In genomic region chr6:12020187-12020791, GRCh38 we compare ENCODE assay signal across 23 cellular contexts. TPM values are rescaled to one million over a fixed set of nuclear protein-coding genes. Genes with fewer than 3 reads are reported as not detected.
DNase-seq lines count a peak whose midpoint lies in the region; ATAC-seq lines count a peak whose summit lies in the region.
"Had no signal": no experiment of that assay in that cellular context is flagged by ENCODE, and none has a peak within 500 bp of the region (broad histone marks: within the 10 kb centered on the region; RNA-seq: fewer than 3 reads in every experiment).

No MANE protein-coding gene starts in this region.

- intact Hi-C loops in activated CD4-positive, alpha-beta memory T cell treated with anti-CD3 and anti-CD28 coated beads for 36 hours (cut with micrococcal nuclease): no loop called here
- intact Hi-C loops in CD4-positive, alpha-beta memory T cell (cut with micrococcal nuclease): no loop called here
- intact Hi-C loops in activated T-helper 1 cell treated with anti-CD3 and anti-CD28 coated beads, Interleukin-12 subunit alpha, Interleukin-12 subunit beta, Interleukin-2, Interleukin-4 antibody, amounts not matched to agents 30 ng/mL and 10 ng/mL and 1 ng/mL, durations not matched to agents 14 hours and 24 hours and 36 hours (cut with micrococcal nuclease): no loop called here

- ATAC-seq in naive thymus-derived CD8-positive, alpha-beta T cell: no peak
- ATAC-seq: SK-N-SH treated with all-trans-retinoic acid at 6 μM for 48 hours had no signal

- POLR2A ChIA-PET in activated CD4-positive, alpha-beta memory T cell treated with anti-CD3 and anti-CD28 coated beads for 36 hours (lab: Charles Lee): no interaction called here
- POLR2A ChIA-PET in activated CD4-positive, alpha-beta memory T cell treated with anti-CD3 and anti-CD28 coated beads, Interleukin-2, amount 10 ng/mL, durations not matched to agents 7 days and 5 days (lab: Charles Lee): no interaction called here
- POLR2A ChIA-PET in CD4-positive, alpha-beta memory T cell (lab: Charles Lee; ENCODE audit: partially characterized antibody): no interaction called here
- POLR2A ChIA-PET in naive thymus-derived CD8-positive, alpha-beta T cell (lab: Charles Lee): interaction anchor here (0.7 to 0.8 kb wide), 2 partner anchors 10 to 19 kb away, joined by 3 to 4 read pairs; no protein-coding TSS in a partner anchor

- H3K27ac Mint-ChIP-seq in activated CD4-positive, alpha-beta memory T cell treated with anti-CD3 and anti-CD28 coated beads for 36 hours: peak overlapping the region; percentile 33
- H3K27ac Mint-ChIP-seq in activated CD4-positive, alpha-beta memory T cell treated with anti-CD3 and anti-CD28 coated beads, Interleukin-2, amount 10 ng/mL, durations not matched to agents 7 days and 5 days: no peak overlapping the region
- H3K27ac Mint-ChIP-seq in CD4-positive, alpha-beta memory T cell: peak overlapping the region in 6 of 7 donors; percentile 7 to 62 (median 47)
- H3K27ac Mint-ChIP-seq in activated T-helper 1 cell treated with anti-CD3 and anti-CD28 coated beads, Interleukin-12 subunit alpha, Interleukin-12 subunit beta, Interleukin-2, Interleukin-4 antibody, amounts not matched to agents 30 ng/mL and 10 ng/mL and 1 ng/mL, durations not matched to agents 14 hours and 24 hours and 36 hours: no peak overlapping the region
- H3K27ac Mint-ChIP-seq in naive thymus-derived CD8-positive, alpha-beta T cell: peak overlapping the region; percentile 52 to 91 (median 76)
- H3K27ac Mint-ChIP-seq: brain; T-helper 2 cell treated with Interferon-gamma antibody and Interleukin-4, amounts not matched to agents 5 μg/mL and 100 μg/mL, for 36 hours had no signal

- H3K27ac ChIP-seq in CD4-positive, alpha-beta memory T cell (ENCODE audit: low read depth, low read length): no peak overlapping the region
- H3K27ac ChIP-seq: epithelial cell of prostate, neutrophil, prostate gland, VCaP had no signal

- H3K4me1 Mint-ChIP-seq in activated CD4-positive, alpha-beta memory T cell treated with anti-CD3 and anti-CD28 coated beads for 36 hours (ENCODE audit: low read depth): peaks cover 53% of the 10 kb centered on the region
- peaks cover 10% of the 10 kb centered on the region for H3K4me1 Mint-ChIP-seq in activated CD4-positive, alpha-beta memory T cell treated with anti-CD3 and anti-CD28 coated beads, Interleukin-2, amount 10 ng/mL, durations not matched to agents 7 days and 5 days
- H3K4me1 Mint-ChIP-seq in CD4-positive, alpha-beta memory T cell: peaks cover 27 to 53% (median 40%) of the 10 kb centered on the region in 4 donors
- H3K4me1 Mint-ChIP-seq in activated T-helper 1 cell treated with anti-CD3 and anti-CD28 coated beads, Interleukin-12 subunit alpha, Interleukin-12 subunit beta, Interleukin-2, Interleukin-4 antibody, amounts not matched to agents 30 ng/mL and 10 ng/mL and 1 ng/mL, durations not matched to agents 14 hours and 24 hours and 36 hours (ENCODE audit: low read depth): peaks cover 59% of the 10 kb centered on the region
- H3K4me1 Mint-ChIP-seq in naive thymus-derived CD8-positive, alpha-beta T cell: peaks cover 40 to 74% (median 72%) of the 10 kb centered on the region in 4 donors

- CTCF ChIA-PET in activated CD4-positive, alpha-beta memory T cell treated with anti-CD3 and anti-CD28 coated beads for 36 hours (lab: Charles Lee): no interaction called here
- CTCF ChIA-PET in activated CD4-positive, alpha-beta memory T cell treated with anti-CD3 and anti-CD28 coated beads, Interleukin-2, amount 10 ng/mL, durations not matched to agents 7 days and 5 days (lab: Charles Lee): interaction anchor here (0.8 kb wide), 1 partner anchor 11 kb away, joined by 4 read pairs; no protein-coding TSS in a partner anchor
- CTCF ChIA-PET in CD4-positive, alpha-beta memory T cell (lab: Charles Lee; ENCODE audit: partially characterized antibody): no interaction called here

- peaks cover 12% of the 10 kb centered on the region for H3K4me1 ChIP-seq in CD4-positive, alpha-beta memory T cell (ENCODE audit: insufficient read depth, low read length)
- H3K4me1 ChIP-seq: prostate gland had no signal

- no peaks in the 10 kb centered on the region for H3K9me3 Mint-ChIP-seq in activated CD4-positive, alpha-beta memory T cell treated with anti-CD3 and anti-CD28 coated beads for 36 hours
- H3K9me3 Mint-ChIP-seq in activated CD4-positive, alpha-beta memory T cell treated with anti-CD3 and anti-CD28 coated beads, Interleukin-2, amount 10 ng/mL, durations not matched to agents 7 days and 5 days: no peaks in the 10 kb centered on the region
- peaks cover 0 to 5% (median 0%) of the 10 kb centered on the region in 8 donors for H3K9me3 Mint-ChIP-seq in CD4-positive, alpha-beta memory T cell
- peaks cover 2% of the 10 kb centered on the region for H3K9me3 Mint-ChIP-seq in activated T-helper 1 cell treated with anti-CD3 and anti-CD28 coated beads, Interleukin-12 subunit alpha, Interleukin-12 subunit beta, Interleukin-2, Interleukin-4 antibody, amounts not matched to agents 30 ng/mL and 10 ng/mL and 1 ng/mL, durations not matched to agents 14 hours and 24 hours and 36 hours
- peaks cover 0 to 2% (median 0%) of the 10 kb centered on the region in 9 donors for H3K9me3 Mint-ChIP-seq in naive thymus-derived CD8-positive, alpha-beta T cell

- no peak overlapping the region for H3K4me3 ChIP-seq in CD4-positive, alpha-beta memory T cell (ENCODE audit: low read length in 2 of 2)
- H3K4me3 ChIP-seq: lung, prostate gland had no signal

- no peak for DNase-seq in activated CD4-positive, alpha-beta memory T cell treated with anti-CD3 and anti-CD28 coated beads for 36 hours
- DNase-seq in activated CD4-positive, alpha-beta memory T cell treated with anti-CD3 and anti-CD28 coated beads, Interleukin-2, amount 10 ng/mL, durations not matched to agents 7 days and 5 days: no peak
- DNase-seq in CD4-positive, alpha-beta memory T cell: no peak
- no peak for DNase-seq in activated T-helper 1 cell treated with anti-CD3 and anti-CD28 coated beads, Interleukin-12 subunit alpha, Interleukin-12 subunit beta, Interleukin-2, Interleukin-4 antibody, amounts not matched to agents 30 ng/mL and 10 ng/mL and 1 ng/mL, durations not matched to agents 14 hours and 24 hours and 36 hours (ENCODE audit: low spot score)
- no peak for DNase-seq in naive thymus-derived CD8-positive, alpha-beta T cell
- DNase-seq in SHP77 (lab: John Stamatoyannopoulos, UW) (no peak), DMS114 treated with DMSO at 0.1 percent for 48 hours (lab: John Stamatoyannopoulos, UW; ENCODE audit: unreplicated experiment) (no peak), inferior parietal cortex (ENCODE audit: extremely low spot score) (no peak)
- DNase-seq: activated CD4-positive, alpha-beta T cell treated with anti-CD3 and anti-CD28 coated beads, Interleukin-2, amount 50 U/mL, for 4 hours; DMS79; effector CD4-positive, alpha-beta T cell; GF-D8; head of caudate nucleus; NCI-H526 treated with DMSO at 0.1 percent for 48 hours; stimulated activated CD8-positive, alpha-beta memory T cell treated with anti-CD3 and anti-CD28 coated beads, Interleukin-4, amount 100 ng/mL, for 48 hours had no signal

- peaks cover 61% of the 10 kb centered on the region for H3K36me3 Mint-ChIP-seq in activated CD4-positive, alpha-beta memory T cell treated with anti-CD3 and anti-CD28 coated beads for 36 hours
- H3K36me3 Mint-ChIP-seq in activated CD4-positive, alpha-beta memory T cell treated with anti-CD3 and anti-CD28 coated beads, Interleukin-2, amount 10 ng/mL, durations not matched to agents 7 days and 5 days (ENCODE audit: low read depth): peaks cover 73% of the 10 kb centered on the region
- peaks cover 44% of the 10 kb centered on the region in 2 donors for H3K36me3 Mint-ChIP-seq in CD4-positive, alpha-beta memory T cell
- H3K36me3 Mint-ChIP-seq in activated T-helper 1 cell treated with anti-CD3 and anti-CD28 coated beads, Interleukin-12 subunit alpha, Interleukin-12 subunit beta, Interleukin-2, Interleukin-4 antibody, amounts not matched to agents 30 ng/mL and 10 ng/mL and 1 ng/mL, durations not matched to agents 14 hours and 24 hours and 36 hours (ENCODE audit: low read depth): peaks cover 56% of the 10 kb centered on the region
- H3K36me3 Mint-ChIP-seq in naive thymus-derived CD8-positive, alpha-beta T cell: peaks cover 0 to 65% (median 38%) of the 10 kb centered on the region in 3 donors

- no peaks in the 10 kb centered on the region for H3K27me3 ChIP-seq in CD4-positive, alpha-beta memory T cell (ENCODE audit: insufficient read depth, low read length)
- H3K27me3 ChIP-seq: neutrophil had no signal

- peaks cover 25% of the 10 kb centered on the region for H3K36me3 ChIP-seq in CD4-positive, alpha-beta memory T cell (ENCODE audit: insufficient read depth, low read length)
- H3K36me3 ChIP-seq: prostate gland had no signal

- no peaks in the 10 kb centered on the region for H3K9me3 ChIP-seq in CD4-positive, alpha-beta memory T cell (ENCODE audit: control insufficient read depth in 1 of 2, low read length in 2 of 2)
- H3K9me3 ChIP-seq: neutrophil, prostate gland had no signal

- no peak overlapping the region for H3K4me3 Mint-ChIP-seq in activated CD4-positive, alpha-beta memory T cell treated with anti-CD3 and anti-CD28 coated beads for 36 hours
- no peak overlapping the region for H3K4me3 Mint-ChIP-seq in activated CD4-positive, alpha-beta memory T cell treated with anti-CD3 and anti-CD28 coated beads, Interleukin-2, amount 10 ng/mL, durations not matched to agents 7 days and 5 days
- H3K4me3 Mint-ChIP-seq in CD4-positive, alpha-beta memory T cell: peak overlapping the region in 1 of 8 donors; percentile 15
- H3K4me3 Mint-ChIP-seq in activated T-helper 1 cell treated with anti-CD3 and anti-CD28 coated beads, Interleukin-12 subunit alpha, Interleukin-12 subunit beta, Interleukin-2, Interleukin-4 antibody, amounts not matched to agents 30 ng/mL and 10 ng/mL and 1 ng/mL, durations not matched to agents 14 hours and 24 hours and 36 hours: peak overlapping the region; percentile 19
- peak overlapping the region in 6 of 10 donors; percentile 21 to 65 (median 42) for H3K4me3 Mint-ChIP-seq in naive thymus-derived CD8-positive, alpha-beta T cell
- H3K4me3 Mint-ChIP-seq: brain; T-helper 2 cell treated with Interferon-gamma antibody and Interleukin-4, amounts not matched to agents 5 μg/mL and 100 μg/mL, for 36 hours had no signal

- H3K27me3 Mint-ChIP-seq in activated CD4-positive, alpha-beta memory T cell treated with anti-CD3 and anti-CD28 coated beads for 36 hours: no peaks in the 10 kb centered on the region
- H3K27me3 Mint-ChIP-seq in activated CD4-positive, alpha-beta memory T cell treated with anti-CD3 and anti-CD28 coated beads, Interleukin-2, amount 10 ng/mL, durations not matched to agents 7 days and 5 days: no peaks in the 10 kb centered on the region
- no peaks in the 10 kb centered on the region for H3K27me3 Mint-ChIP-seq in CD4-positive, alpha-beta memory T cell
- no peaks in the 10 kb centered on the region for H3K27me3 Mint-ChIP-seq in activated T-helper 1 cell treated with anti-CD3 and anti-CD28 coated beads, Interleukin-12 subunit alpha, Interleukin-12 subunit beta, Interleukin-2, Interleukin-4 antibody, amounts not matched to agents 30 ng/mL and 10 ng/mL and 1 ng/mL, durations not matched to agents 14 hours and 24 hours and 36 hours (ENCODE audit: insufficient read depth)
- H3K27me3 Mint-ChIP-seq in naive thymus-derived CD8-positive, alpha-beta T cell: no peaks in the 10 kb centered on the region
- H3K27me3 Mint-ChIP-seq: brain had no signal

RNA-seq across cellular contexts. Expression of gene HIVEP1, which starts 8.2 kb away (rescaled TPM):
- 10 to 100 TPM; 43.2 to 43.8 TPM for total RNA-seq in activated CD4-positive, alpha-beta memory T cell treated with anti-CD3 and anti-CD28 coated beads for 36 hours
- total RNA-seq in activated CD4-positive, alpha-beta memory T cell treated with anti-CD3 and anti-CD28 coated beads, Interleukin-2, amount 10 ng/mL, durations not matched to agents 7 days and 5 days: 10 to 100 TPM; 21.7 to 27.8 TPM
- total RNA-seq in CD4-positive, alpha-beta memory T cell: 10 to 100 TPM; 16.6 to 17.6 TPM
- 1 to 10 TPM in 1 of 2 donors, under 1 TPM in 1; 0.47 to 7.2 TPM for polyA plus RNA-seq in CD4-positive, alpha-beta memory T cell
- 69.8 and 72.7 TPM in 2 replicates for total RNA-seq in activated T-helper 1 cell treated with anti-CD3 and anti-CD28 coated beads, Interleukin-12 subunit alpha, Interleukin-12 subunit beta, Interleukin-2, Interleukin-4 antibody, amounts not matched to agents 30 ng/mL and 10 ng/mL and 1 ng/mL, durations not matched to agents 14 hours and 24 hours and 36 hours
- total RNA-seq in naive thymus-derived CD8-positive, alpha-beta T cell: 10 to 100 TPM; 30.6 to 32.6 TPM
- polyA plus RNA-seq in naive thymus-derived CD8-positive, alpha-beta T cell: 10 to 100 TPM in 1 of 3 donors, 1 to 10 TPM in 2; 6.5 to 12.6 (median 7.4) TPM

Comparison
In these comparisons a context has a peak if more than half of its experiments do, and no peak if none do; other contexts are left out.
1. H3K27ac Mint-ChIP-seq: peak in activated CD4-positive, alpha-beta memory T cell treated with anti-CD3 and anti-CD28 coated beads for 36 hours (single experiment), CD4-positive, alpha-beta memory T cell (6 of 7) and naive thymus-derived CD8-positive, alpha-beta T cell (10 of 10); none in activated CD4-positive, alpha-beta memory T cell treated with anti-CD3 and anti-CD28 coated beads, Interleukin-2, amount 10 ng/mL, durations not matched to agents 7 days and 5 days (single experiment) and activated T-helper 1 cell treated with anti-CD3 and anti-CD28 coated beads, Interleukin-12 subunit alpha, Interleukin-12 subunit beta, Interleukin-2, Interleukin-4 antibody, amounts not matched to agents 30 ng/mL and 10 ng/mL and 1 ng/mL, durations not matched to agents 14 hours and 24 hours and 36 hours (single experiment).
2. H3K4me3 Mint-ChIP-seq: peak in activated T-helper 1 cell treated with anti-CD3 and anti-CD28 coated beads, Interleukin-12 subunit alpha, Interleukin-12 subunit beta, Interleukin-2, Interleukin-4 antibody, amounts not matched to agents 30 ng/mL and 10 ng/mL and 1 ng/mL, durations not matched to agents 14 hours and 24 hours and 36 hours (single experiment) and naive thymus-derived CD8-positive, alpha-beta T cell (6 of 10); none in activated CD4-positive, alpha-beta memory T cell treated with anti-CD3 and anti-CD28 coated beads for 36 hours (single experiment) and activated CD4-positive, alpha-beta memory T cell treated with anti-CD3 and anti-CD28 coated beads, Interleukin-2, amount 10 ng/mL, durations not matched to agents 7 days and 5 days (single experiment).